24 cellular contexts compared by ENCODE assay signal in the genomic region with DNA sequence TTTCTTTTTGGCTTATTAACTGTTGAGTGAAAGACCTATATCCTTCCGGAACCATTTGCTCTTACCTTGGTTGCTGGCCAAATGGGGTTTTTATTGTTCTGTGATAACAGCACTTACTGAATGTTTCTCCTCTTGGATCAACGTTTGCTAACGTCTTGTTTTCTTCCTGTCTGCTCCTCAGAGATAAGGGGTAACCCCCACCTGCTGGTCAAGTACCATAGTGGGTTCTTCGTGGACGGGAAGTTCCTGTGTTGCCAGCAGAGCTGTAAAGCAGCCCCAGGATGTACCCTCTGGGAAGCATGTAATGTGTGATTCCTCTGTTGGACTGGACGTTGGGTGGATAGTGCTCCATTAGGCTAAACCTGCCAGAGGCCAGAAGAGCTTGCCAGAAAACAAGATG. TPM values are rescaled to one million over a fixed set of nuclear protein-coding genes. Genes with fewer than 3 reads are reported as not detected.
DNase-seq lines count a peak whose midpoint lies in the region; ATAC-seq, FAIRE-seq and TF ChIP-seq lines count a peak whose summit lies in the region.
"Had no signal": no experiment of that assay in that cellular context is flagged by ENCODE, and none has a peak within 500 bp of the region (broad histone marks: within the 10 kb centered on the region; RNA-seq: fewer than 3 reads in every experiment).

No MANE protein-coding gene starts in this region.

- peak overlapping the region in 1 of 2 experiments; percentile 24; a peak in 1 of 4 replicates for H3K9ac ChIP-seq in K562 (ENCODE audit: insufficient read depth in 1 of 2, low read depth in 2 of 2, low read length in 2 of 2)
- no peak overlapping the region for H3K9ac ChIP-seq in mesendoderm (ENCODE audit: low read length)

- intact Hi-C loops in K562 (cut with micrococcal nuclease): no loop called here

- no peaks in the 10 kb centered on the region for H3K36me3 ChIP-seq in K562 (ENCODE audit: control insufficient read depth, insufficient read depth, low read length)
- H3K36me3 ChIP-seq in mesendoderm (ENCODE audit: control insufficient read depth, insufficient read depth, low read length): no peaks in the 10 kb centered on the region
- no peaks in the 10 kb centered on the region for H3K36me3 ChIP-seq in suprapubic skin

- no peaks in the 10 kb centered on the region for H3K79me1 ChIP-seq in mesendoderm (ENCODE audit: low read length)

- H3K27me3 ChIP-seq in K562 (ENCODE audit: control insufficient read depth in 2 of 2, insufficient read depth in 2 of 2, low read length in 2 of 2) (no peaks in the 10 kb centered on the region), mesendoderm (ENCODE audit: insufficient read depth, low read length, poor library complexity) (no peaks in the 10 kb centered on the region), suprapubic skin (no peaks in the 10 kb centered on the region)

- in situ Hi-C loops in KBM-7 (cut with MboI; ENCODE audit: low pct_unique_long_range_greater_than_20kb, low sequenced_read_pairs): no loop called here
- in situ Hi-C loops in K562 (cut with MboI): no loop called here

- no peak overlapping the region for H4K8ac ChIP-seq in mesendoderm (ENCODE audit: low read depth, low read length)

- peak; percentile 97 for FAIRE-seq in K562 (lab: Jason Lieb, UNC)
- FAIRE-seq: RCC 7860 had no signal

- H3K23ac ChIP-seq in mesendoderm (ENCODE audit: low read length): no peak overlapping the region

- H3K9me1 ChIP-seq in K562 (ENCODE audit: control insufficient read depth, insufficient read depth, low read length): no peaks in the 10 kb centered on the region

- no TSS peak for BruUV-seq in K562 (replicated peaks; lab: Mats Ljungman, UMichigan)

- H3K79me2 ChIP-seq in K562 (ENCODE audit: control insufficient read depth, insufficient read depth, low read length) (no peaks in the 10 kb centered on the region), mesendoderm (ENCODE audit: control insufficient read depth, insufficient read depth, low read length) (no peaks in the 10 kb centered on the region)

- H3K18ac ChIP-seq in mesendoderm (ENCODE audit: low read length): no peak overlapping the region

- no peak overlapping the region for H2AK5ac ChIP-seq in mesendoderm (ENCODE audit: low read length)

- 0 out of 6 replicates have a peak, but pooled peaks of 1 of the 3 experiments have one; percentile 13 for TF ChIP-seq CTCF in K562 (IDR thresholded peaks at IDR 0.05 in 2 of 3, conservative IDR thresholded peaks at IDR 0.05 in 1 of 3; ENCODE audit: insufficient read depth in 2 of 3, low read depth in 1 of 3, low read length in 3 of 3)
- no peak for TF ChIP-seq CTCF in suprapubic skin (IDR thresholded peaks at IDR 0.05)

- no peaks in the 10 kb centered on the region for H3K9me3 ChIP-seq in K562 (replicated peaks; ENCODE audit: control insufficient read depth, insufficient read depth, low read depth, low read length)
- no peaks in the 10 kb centered on the region for H3K9me3 ChIP-seq in suprapubic skin

- no peak overlapping the region for H3K4ac ChIP-seq in mesendoderm (ENCODE audit: low read depth, low read length)

- H3K4me1 ChIP-seq in K562 (replicated peaks in 1 of 2; ENCODE audit: control insufficient read depth in 2 of 2, insufficient read depth in 2 of 2, low read length in 2 of 2) (peaks cover 0 to 40% of the 10 kb centered on the region in 2 experiments), mesendoderm (ENCODE audit: control insufficient read depth, low read depth, low read length) (no peaks in the 10 kb centered on the region), suprapubic skin (no peaks in the 10 kb centered on the region)

- H4K20me1 ChIP-seq in K562 (replicated peaks; ENCODE audit: control insufficient read depth, insufficient read depth, low read length): no peaks in the 10 kb centered on the region

- peak overlapping the region; percentile 71 for H2AFZ ChIP-seq in K562 (ENCODE audit: low read depth, low read length)

- peak overlapping the region; percentile 68 for H3K27ac ChIP-seq in K562 (ENCODE audit: extremely low read depth, low read depth, low read length)
- no peak overlapping the region for H3K27ac ChIP-seq in mesendoderm (ENCODE audit: low read depth, low read length)
- no peak overlapping the region for H3K27ac ChIP-seq in suprapubic skin
- H3K27ac ChIP-seq: 22Rv1, skin epidermis had no signal

- H3K4me3 ChIP-seq in K562 (no peak overlapping the region), mesendoderm (ENCODE audit: low read length) (no peak overlapping the region), suprapubic skin (no peak overlapping the region)
- H3K4me3 ChIP-seq: skin epidermis had no signal

- no peak overlapping the region for H4K5ac ChIP-seq in mesendoderm (ENCODE audit: low read length)

- TF ChIP-seq EP300 in K562 (IDR thresholded peaks at IDR 0.05; ENCODE audit: low read length): peak; percentile 96
- TF ChIP-seq EP300 in suprapubic skin (IDR thresholded peaks at IDR 0.05): no peak

- H2BK120ac ChIP-seq in mesendoderm (ENCODE audit: low read depth, low read length): no peak overlapping the region

- H3K56ac ChIP-seq in mesendoderm (ENCODE audit: low read length): no peak overlapping the region

- H3K4me2 ChIP-seq in K562 (ENCODE audit: insufficient read depth, low read length) (peak overlapping the region; percentile 33; the same call in 1 of the 2 replicates), mesendoderm (ENCODE audit: low read length) (no peak overlapping the region)

- no peak overlapping the region for H2BK15ac ChIP-seq in mesendoderm (replicated peaks; ENCODE audit: low read depth)

- TF ChIP-seq RAD21 in K562 (CRISPR knock-in tag; conservative IDR thresholded peaks at IDR 0.05 in 1 of 2, IDR thresholded peaks at IDR 0.05 in 1 of 2): no peak; a peak in 1 of 4 replicates

- peak; percentile 84 for ATAC-seq in K562
- ATAC-seq: stimulated activated naive CD8-positive, alpha-beta T cell treated with anti-CD3 and anti-CD28 coated beads, Interleukin-15, amount 100 ng/mL, for 72 hours had no signal

- no peak overlapping the region for H2BK5ac ChIP-seq in mesendoderm (ENCODE audit: low read length)

- TF ChIP-seq POLR2A in K562 (conservative IDR thresholded peaks at IDR 0.05): no peak
- no peak for TF ChIP-seq POLR2A in suprapubic skin (IDR thresholded peaks at IDR 0.05)

- CTCF ChIA-PET in K562 (lab: Yijun Ruan, JAX; ENCODE audit: low intra/inter-chr PET ratio): no interaction called here

- WGBS in K562 (ENCODE audit: insufficient coverage, low coverage, missing lambda C conversion rate): 0% methylated on average over 6 of the region's 6 CpGs
- no CpG with 5 or more reads among the region's 6 CpGs for WGBS in mesendoderm (ENCODE audit: extremely low coverage, insufficient coverage, low lambda C conversion rate)
- 36% methylated on average over 6 of the region's 6 CpGs for WGBS in suprapubic skin

- DNase-seq in DMS79 treated with DMSO at 0.1 percent for 48 hours (lab: John Stamatoyannopoulos, UW) (peak; percentile 14), DMS79 (lab: John Stamatoyannopoulos, UW) (no peak), KBM-7 (peak; percentile 80), K562 (ENCODE audit: extremely low read depth in 1 of 4, low spot score in 3 of 4) (peak; percentile 57 to 87 (median 70)), mesendoderm (peak; percentile 59), NCI-H446 treated with DMSO at 0.1 percent for 48 hours (lab: John Stamatoyannopoulos, UW) (no peak), NCI-H526 treated with DMSO at 0.1 percent for 48 hours (lab: John Stamatoyannopoulos, UW) (no peak), suprapubic skin (ENCODE audit: low spot score in 2 of 2) (no peak)
- DNase-seq: activated gamma-delta T cell; AML-193; effector memory CD4-positive, alpha-beta T cell; H7; head of caudate nucleus; mesenchymal stem cell; NCI-H146; posterior cingulate gyrus; stimulated activated CD4-positive, alpha-beta T cell treated with anti-CD3 and anti-CD28 coated beads, Interleukin-4, amount 100 ng/mL, for 1 hour; stimulated activated naive CD8-positive, alpha-beta T cell treated with anti-CD3 and anti-CD28 coated beads, Interleukin-15, amount 100 ng/mL, for 72 hours; trophoblast cell had no signal

- POLR2A ChIA-PET in K562 (lab: Yijun Ruan, JAX): interaction anchor here (1.0 to 1.1 kb wide), 2 partner anchors 11 to 12 kb away, joined by 3 read pairs; no protein-coding TSS in a partner anchor

RNA-seq across cellular contexts. Expression of a gene that starts 15.3 kb away (rescaled TPM):
- total RNA-seq in K562 (2011; cell fraction: chromatin; rRNA removed; ENCODE audit: low replicate concordance): 0.16 and 0.32 TPM in 2 replicates
- not detected in 2 replicates for total RNA-seq in K562 (2011; cell fraction: nucleolus; rRNA removed)
- 0.37 and 0.69 TPM in 2 replicates for total RNA-seq in K562 (2011; cell fraction: nucleoplasm; rRNA removed)
- total RNA-seq in K562 (2014; rRNA removed) (0.45 and 0.61 TPM in 2 replicates), K562 (2014; rRNA removed; fragmentation: Illumina TruSeq; extraction: Trizol) (2.0 and 2.3 TPM in 2 replicates), K562 (2015; rRNA removed; fragmentation: Illumina TruSeq; extraction: Trizol) (0.75 and 0.98 TPM in 2 replicates), K562 (2021) (1.3 and 1.4 TPM in 2 replicates), suprapubic skin (1 to 10 TPM in 3 of 4 donors, under 1 TPM in 1; 0.45 to 1.9 (median 1.5) TPM)
- polyA plus RNA-seq in K562 (2011; rRNA removed) (1.1 and 3.1 TPM in 2 replicates), K562 (2014; fragmentation: Illumina TruSeq; extraction: Trizol) (0.87 and 1.1 TPM in 2 replicates), K562 (2014; fragmentation: Nextera tagmentation; extraction: Ambion mirVana) (1 to 10 TPM; 4.2 TPM), K562 (2014; rRNA removed) (1.6 and 1.8 TPM in 2 replicates)
- polyA plus RNA-seq in K562 (2011; cell fraction: cytosol; rRNA removed): 0.50 and 0.57 TPM in 2 replicates
- 0.48 and 0.80 TPM in 2 replicates for polyA plus RNA-seq in K562 (2011; cell fraction: nucleus; rRNA removed)
- polyA plus RNA-seq in K562 (2012): 0.93 and 1.2 TPM in 2 replicates
- 0.42 TPM in 1 of 2 replicates, not detected in the other for polyA minus RNA-seq in K562 (2011; rRNA and poly(A)+ RNA removed)
- polyA minus RNA-seq in K562 (2011; cell fraction: cytosol; rRNA and poly(A)+ RNA removed): not detected in 2 replicates
- polyA minus RNA-seq in K562 (2011; cell fraction: nucleus; rRNA and poly(A)+ RNA removed): 0.27 TPM in 1 of 2 replicates, not detected in the other
- not detected for polyA plus RNA-seq in mesendoderm (2013, experiment 1 of 2)
- polyA plus RNA-seq in mesendoderm (2013, experiment 2 of 2): not detected
- total RNA-seq: fibroblast of lung, H7, MCF 10A had no signal
- polyA plus RNA-seq: fibroblast of lung had no signal

RNA-seq across cellular contexts. Expression of a gene that starts 22.8 kb away (rescaled TPM):
- 5.3 and 6.1 TPM in 2 replicates for total RNA-seq in K562 (2011; cell fraction: chromatin; rRNA removed; ENCODE audit: low replicate concordance)
- total RNA-seq in K562 (2011; cell fraction: nucleolus; rRNA removed): 2.8 and 4.6 TPM in 2 replicates
- 4.3 and 5.1 TPM in 2 replicates for total RNA-seq in K562 (2011; cell fraction: nucleoplasm; rRNA removed)
- total RNA-seq in K562 (2014; rRNA removed) (6.9 and 7.5 TPM in 2 replicates), K562 (2014; rRNA removed; fragmentation: Illumina TruSeq; extraction: Trizol) (10.2 and 11.9 TPM in 2 replicates), K562 (2015; rRNA removed; fragmentation: Illumina TruSeq; extraction: Trizol) (9.4 and 10.7 TPM in 2 replicates), K562 (2021) (8.3 and 9.4 TPM in 2 replicates), suprapubic skin (10 to 100 TPM in 3 of 4 donors, 1 to 10 TPM in 1; 4.4 to 24.4 (median 14.7) TPM)
- polyA plus RNA-seq in K562 (2011; rRNA removed) (14.1 and 29.8 TPM in 2 replicates), K562 (2014; fragmentation: Illumina TruSeq; extraction: Trizol) (11.0 and 11.5 TPM in 2 replicates), K562 (2014; fragmentation: Nextera tagmentation; extraction: Ambion mirVana) (10 to 100 TPM; 25.1 to 27.3 TPM), K562 (2014; rRNA removed) (7.7 and 11.4 TPM in 2 replicates)
- polyA plus RNA-seq in K562 (2011; cell fraction: cytosol; rRNA removed): 8.7 and 10.6 TPM in 2 replicates
- 6.7 and 6.9 TPM in 2 replicates for polyA plus RNA-seq in K562 (2011; cell fraction: nucleus; rRNA removed)
- 10.9 and 12.2 TPM in 2 replicates for polyA plus RNA-seq in K562 (2012)
- 5.7 and 11.2 TPM in 2 replicates for polyA minus RNA-seq in K562 (2011; rRNA and poly(A)+ RNA removed)
- 5.8 and 7.7 TPM in 2 replicates for polyA minus RNA-seq in K562 (2011; cell fraction: cytosol; rRNA and poly(A)+ RNA removed)
- polyA minus RNA-seq in K562 (2011; cell fraction: nucleus; rRNA and poly(A)+ RNA removed): 4.8 and 5.5 TPM in 2 replicates
- polyA plus RNA-seq in mesendoderm (2013, experiment 1 of 2): 22.6 TPM
- 21.1 TPM for polyA plus RNA-seq in mesendoderm (2013, experiment 2 of 2)

Comparison
In these comparisons a context has a peak if more than half of its experiments do, and no peak if none do; other contexts are left out.
1. DNase-seq: peak in DMS79 treated with DMSO at 0.1 percent for 48 hours (single experiment), KBM-7 (single experiment), K562 (4 of 4) and mesendoderm (single experiment); none in DMS79 (single experiment), NCI-H446 treated with DMSO at 0.1 percent for 48 hours (single experiment), NCI-H526 treated with DMSO at 0.1 percent for 48 hours (single experiment) and suprapubic skin (0 of 2).